In the genomic region with DNA sequence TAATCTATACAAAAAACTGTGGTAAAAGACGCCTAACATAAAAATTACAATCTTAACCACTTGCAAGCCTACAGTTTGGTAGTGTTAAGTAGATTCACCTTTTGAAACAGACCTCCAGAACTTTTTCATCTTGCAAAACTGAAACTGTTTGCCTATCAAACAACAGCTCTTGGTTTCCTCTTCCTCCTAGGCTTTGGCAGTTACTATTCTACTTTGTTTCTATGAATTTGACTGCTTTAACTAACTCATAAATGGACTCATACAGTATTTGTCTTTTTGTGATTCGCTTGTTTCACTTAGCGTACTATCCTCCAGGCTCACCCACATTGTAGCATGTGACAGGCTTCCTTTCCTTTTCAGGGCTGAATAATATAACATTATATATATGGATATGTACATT, we compare ENCODE assay signal across 18 cellular contexts.
A peak's percentile ranks its signal among the peaks of the same experiment; 100 is the strongest.
DNase-seq lines count a peak whose midpoint lies in the region; ATAC-seq and TF ChIP-seq lines count a peak whose summit lies in the region.
"Had no signal": no experiment of that assay in that cellular context is flagged by ENCODE, and none has a peak within 500 bp of the region (broad histone marks: within the 10 kb centered on the region; RNA-seq: fewer than 3 reads in every experiment).

No MANE protein-coding gene starts in this region.

- peaks cover 37% of the 10 kb centered on the region for H3K36me3 Mint-ChIP-seq in activated naive CD4-positive, alpha-beta T cell treated with anti-CD3 and anti-CD28 coated beads, Interleukin-2, amount 10 ng/mL, durations not matched to agents 7 days and 5 days
- H3K36me3 Mint-ChIP-seq in activated naive CD8-positive, alpha-beta T cell treated with anti-CD3 and anti-CD28 coated beads, Interleukin-2, amount 50 U/mL, for 24 hours (ENCODE audit: low read depth) = peaks cover 25% of the 10 kb centered on the region

- peaks cover 8% of the 10 kb centered on the region for H3K9me3 Mint-ChIP-seq in activated naive CD4-positive, alpha-beta T cell treated with anti-CD3 and anti-CD28 coated beads, Interleukin-2, amount 10 ng/mL, durations not matched to agents 7 days and 5 days
- H3K9me3 Mint-ChIP-seq in activated naive CD8-positive, alpha-beta T cell treated with anti-CD3 and anti-CD28 coated beads, Interleukin-2, amount 50 U/mL, for 24 hours = peaks cover under 1% of the 10 kb centered on the region
- H3K9me3 Mint-ChIP-seq: activated B cell treated with CpG ODN at 0.5 μM for 24 hours had no signal

- peak overlapping the region; percentile 98 for H3K27ac Mint-ChIP-seq in activated naive CD4-positive, alpha-beta T cell treated with anti-CD3 and anti-CD28 coated beads, Interleukin-2, amount 10 ng/mL, durations not matched to agents 7 days and 5 days
- H3K27ac Mint-ChIP-seq in activated naive CD8-positive, alpha-beta T cell treated with anti-CD3 and anti-CD28 coated beads, Interleukin-2, amount 50 U/mL, for 24 hours = peak overlapping the region; percentile 72
- H3K27ac Mint-ChIP-seq: activated B cell treated with CpG ODN at 0.5 μM for 24 hours, nephron had no signal

- H3K4me2 ChIP-seq in SU-DHL-6 (ENCODE audit: low read depth, low read length, poor library complexity, severe bottlenecking) = peak overlapping the region; percentile 55

- no peak overlapping the region for H2AFZ ChIP-seq in SU-DHL-6 (ENCODE audit: low read depth, low read length, severe bottlenecking)

- H3K4me1 Mint-ChIP-seq in activated naive CD4-positive, alpha-beta T cell treated with anti-CD3 and anti-CD28 coated beads, Interleukin-2, amount 10 ng/mL, durations not matched to agents 7 days and 5 days = peaks cover 91% of the 10 kb centered on the region
- H3K4me1 Mint-ChIP-seq in activated naive CD8-positive, alpha-beta T cell treated with anti-CD3 and anti-CD28 coated beads, Interleukin-2, amount 50 U/mL, for 24 hours = peaks cover 97% of the 10 kb centered on the region
- H3K4me1 Mint-ChIP-seq: activated B cell treated with CpG ODN at 0.5 μM for 24 hours had no signal

- TF ChIP-seq CTCF in SU-DHL-6 (IDR thresholded peaks at IDR 0.05; ENCODE audit: insufficient read depth, low read length, poor library complexity, severe bottlenecking) = no peak

- H3K4me3 Mint-ChIP-seq in activated naive CD4-positive, alpha-beta T cell treated with anti-CD3 and anti-CD28 coated beads, Interleukin-2, amount 10 ng/mL, durations not matched to agents 7 days and 5 days = peak overlapping the region; percentile 56
- peak overlapping the region; percentile 37 for H3K4me3 Mint-ChIP-seq in activated naive CD8-positive, alpha-beta T cell treated with anti-CD3 and anti-CD28 coated beads, Interleukin-2, amount 50 U/mL, for 24 hours
- H3K4me3 Mint-ChIP-seq: activated B cell treated with CpG ODN at 0.5 μM for 24 hours, nephron had no signal

- DNase-seq in activated naive CD4-positive, alpha-beta T cell treated with anti-CD3 and anti-CD28 coated beads, Interleukin-2, amount 10 ng/mL, durations not matched to agents 7 days and 5 days = peak; percentile 34
- DNase-seq in activated naive CD4-positive, alpha-beta T cell treated with Interleukin-2 at 50 U/mL for 16 hours = no peak
- DNase-seq in activated naive CD8-positive, alpha-beta T cell treated with anti-CD3 and anti-CD28 coated beads, Interleukin-2, amount 50 U/mL, for 24 hours = no peak
- DNase-seq in stimulated activated naive CD8-positive, alpha-beta T cell treated with anti-CD3 and anti-CD28 coated beads, Interleukin-15, Interleukin-2, amounts not matched to agents 100 U/mL and 50 U/mL, for 24 hours = no peak
- no peak for DNase-seq in effector CD8-positive, alpha-beta T cell (lab: John Stamatoyannopoulos, UW)
- no peak for DNase-seq in glomerular visceral epithelial cell (ENCODE audit: extremely low spot score)
- DNase-seq: activated B cell treated with CpG ODN at 0.5 μM for 24 hours; COR-L47; NCI-H2029; NCI-H510A; Right ventricle myocardium superior; stimulated activated CD4-positive, alpha-beta T cell treated with anti-CD3 and anti-CD28 coated beads, Interleukin-4, amount 100 ng/mL, for 24 hours had no signal

- H3K79me2 ChIP-seq in SU-DHL-6 (ENCODE audit: insufficient read depth, low read length) = peaks cover 97% of the 10 kb centered on the region

- CTCF ChIA-PET in activated naive CD4-positive, alpha-beta T cell treated with anti-CD3 and anti-CD28 coated beads, Interleukin-2, amount 10 ng/mL, durations not matched to agents 7 days and 5 days (lab: Charles Lee) = interaction anchor here (0.9 kb wide), 1 partner anchor 95 kb away, joined by 4 read pairs; no protein-coding TSS in a partner anchor

- H3K9me2 ChIP-seq in SU-DHL-6 (replicated peaks; ENCODE audit: insufficient read depth, low read length) = no peaks in the 10 kb centered on the region

- H4K20me1 ChIP-seq in SU-DHL-6 (ENCODE audit: low read depth, low read length) = no peaks in the 10 kb centered on the region

- peaks cover 47% of the 10 kb centered on the region for H3F3A ChIP-seq in SU-DHL-6 (ENCODE audit: insufficient read depth)

- H3K9ac ChIP-seq in SU-DHL-6 (ENCODE audit: low read length) = peak overlapping the region; percentile 11; the same call in 1 of the 2 replicates

- peak; percentile 53 for ATAC-seq in activated naive CD8-positive, alpha-beta T cell treated with anti-CD3 and anti-CD28 coated beads, Interleukin-2, amount 50 U/mL, for 24 hours
- peak; percentile 50 for ATAC-seq in stimulated activated naive CD8-positive, alpha-beta T cell treated with anti-CD3 and anti-CD28 coated beads, Interleukin-15, Interleukin-2, amounts not matched to agents 100 U/mL and 50 U/mL, for 24 hours
- ATAC-seq in HG03135 (IDR thresholded peaks at IDR 0.05; ENCODE audit: unreplicated experiment) = no peak

- H3K27ac ChIP-seq in SU-DHL-6 (ENCODE audit: low read depth, low read length) = peak overlapping the region; percentile 83
- H3K27ac ChIP-seq: ascending aorta had no signal

- no peaks in the 10 kb centered on the region for H3K9me3 ChIP-seq in SU-DHL-6 (ENCODE audit: insufficient read depth, low read length)
- H3K9me3 ChIP-seq: ascending aorta, HAP-1 had no signal

- H3K27me3 Mint-ChIP-seq in activated naive CD4-positive, alpha-beta T cell treated with anti-CD3 and anti-CD28 coated beads, Interleukin-2, amount 10 ng/mL, durations not matched to agents 7 days and 5 days = no peaks in the 10 kb centered on the region
- no peaks in the 10 kb centered on the region for H3K27me3 Mint-ChIP-seq in activated naive CD8-positive, alpha-beta T cell treated with anti-CD3 and anti-CD28 coated beads, Interleukin-2, amount 50 U/mL, for 24 hours

- no peak overlapping the region for H3K4me3 ChIP-seq in SU-DHL-6 (ENCODE audit: insufficient read depth, low read length, poor library complexity, severe bottlenecking)
- H3K4me3 ChIP-seq: ascending aorta, HAP-1, skin epidermis had no signal

- 0 out of 2 replicates have a peak, but pooled peaks cover 3% of the 10 kb centered on the region for H3K36me3 ChIP-seq in SU-DHL-6 (ENCODE audit: low read length)
- H3K36me3 ChIP-seq: ascending aorta, HAP-1 had no signal

- no peaks in the 10 kb centered on the region for H3K27me3 ChIP-seq in SU-DHL-6 (ENCODE audit: low read length)
- H3K27me3 ChIP-seq: ascending aorta had no signal
